Comparison of ENCODE assay signal across 17 cellular contexts in the genomic region with DNA sequence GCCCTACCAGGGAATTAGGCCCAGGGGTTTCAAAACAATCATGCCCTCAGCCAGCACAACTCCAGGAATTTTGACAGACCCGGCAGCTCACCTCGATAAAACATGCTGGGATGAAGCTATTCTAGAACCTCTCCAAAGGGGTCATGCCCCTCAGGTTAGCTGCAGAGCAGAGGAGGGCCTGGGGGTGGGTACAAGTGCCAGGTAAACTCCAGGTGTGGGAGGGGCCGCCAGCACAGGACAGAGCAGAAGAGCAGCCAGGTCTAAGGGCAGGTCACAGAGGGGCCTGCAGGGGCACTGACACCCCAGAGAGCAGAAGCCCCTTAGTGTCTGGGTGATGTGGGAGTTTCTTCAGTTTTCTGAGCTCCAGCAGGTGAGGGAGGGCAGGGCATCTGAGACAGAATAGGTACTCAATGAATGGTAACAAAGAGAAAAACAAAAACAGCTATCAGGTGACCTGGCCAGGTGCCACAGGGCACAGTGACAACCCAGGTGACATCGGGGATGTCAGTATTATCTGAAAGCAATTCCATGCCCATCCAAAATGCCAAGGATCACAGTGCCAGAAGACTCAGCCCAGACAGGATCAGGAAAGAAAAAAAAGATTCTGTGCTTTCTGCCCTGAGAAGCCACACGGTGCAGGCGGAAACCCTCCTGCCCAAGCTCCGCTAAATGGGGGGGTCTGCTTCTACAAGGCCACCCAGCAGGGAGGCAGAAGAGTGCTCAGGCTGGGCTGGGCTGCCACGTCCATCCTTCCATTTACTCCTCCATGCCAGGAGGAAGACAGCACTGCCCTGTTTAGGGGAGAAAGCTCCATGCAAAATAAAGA.
DNase-seq lines count a peak whose midpoint lies in the region; ATAC-seq, FAIRE-seq and TF ChIP-seq lines count a peak whose summit lies in the region.
"Had no signal": no experiment of that assay in that cellular context is flagged by ENCODE, and none has a peak within 500 bp of the region (broad histone marks: within the 10 kb centered on the region; RNA-seq: fewer than 3 reads in every experiment).

No MANE protein-coding gene starts in this region.

- intact Hi-C loops in HCT116 (cut with micrococcal nuclease), result loop anchor here (5.0 kb wide), 1 partner anchor 105 kb away; a partner anchor contains a TSS

- H3K18ac ChIP-seq in trophoblast cell (ENCODE audit: low read length), result peak overlapping the region; percentile 31

- no peaks in the 10 kb centered on the region for H3K9me2 ChIP-seq in HCT116 (ENCODE audit: insufficient read depth)

- H2AFZ ChIP-seq in HCT116 (ENCODE audit: low read depth, low read length, poor library complexity, severe bottlenecking), result no peak overlapping the region
- H2AFZ ChIP-seq in astrocyte (ENCODE audit: low read depth, low read length), result no peak overlapping the region
- no peak overlapping the region for H2AFZ ChIP-seq in trophoblast cell (ENCODE audit: insufficient read depth, low read length, poor library complexity)

- FAIRE-seq in astrocyte (lab: Jason Lieb, UNC), result no peak
- FAIRE-seq: GM12891, RCC 7860 had no signal

- H4K91ac ChIP-seq in trophoblast cell (ENCODE audit: low read depth, low read length), result peak overlapping the region; percentile 16

- no peak for TF ChIP-seq POLR2A in HCT116 (IDR thresholded peaks at IDR 0.05; ENCODE audit: borderline replicate concordance, extremely low read depth, insufficient read depth, insufficient read length)

- H3K27ac ChIP-seq in HCT116 (ENCODE audit: low read depth, low read length) (no peak overlapping the region; the same call in 1 of the 2 replicates), astrocyte (ENCODE audit: low read depth, low read length) (no peak overlapping the region), trophoblast cell (ENCODE audit: low read depth, low read length) (no peak overlapping the region)
- H3K27ac ChIP-seq: C4-2B had no signal

- no CpG with 5 or more reads among the region's 8 CpGs for WGBS in trophoblast cell (ENCODE audit: extremely low coverage, insufficient coverage, insufficient read length)

- peaks cover 79 to 83% of the 10 kb centered on the region in 2 experiments for H3K4me1 ChIP-seq in HCT116 (ENCODE audit: control insufficient read depth in 1 of 2, insufficient read depth in 2 of 2, low read length in 2 of 2)
- H3K4me1 ChIP-seq in astrocyte (ENCODE audit: insufficient read depth, low read length), result peaks cover 50% of the 10 kb centered on the region
- peaks cover 58 to 70% of the 10 kb centered on the region in 2 experiments for H3K4me1 ChIP-seq in trophoblast cell (ENCODE audit: control insufficient read depth in 1 of 2, insufficient read depth in 2 of 2, low read length in 2 of 2)

- H3K4me3 ChIP-seq in HCT116 (replicated peaks in 1 of 2; ENCODE audit: low read depth in 1 of 2, low read length in 2 of 2) (no peak overlapping the region), astrocyte (ENCODE audit: insufficient read depth, low read depth, low read length) (no peak overlapping the region), trophoblast cell (ENCODE audit: low read depth, low read length) (no peak overlapping the region)
- H3K4me3 ChIP-seq: transverse colon had no signal

- DNase-seq in HCT116 (ENCODE audit: low read depth, low spot score) (no peak), NCI-H2107 treated with DMSO at 0.1 percent for 48 hours (lab: John Stamatoyannopoulos, UW; ENCODE audit: unreplicated experiment) (peak; percentile 70), astrocyte (ENCODE audit: low read depth) (no peak), trophoblast cell (no peak), DMS 273 (lab: John Stamatoyannopoulos, UW; ENCODE audit: unreplicated experiment) (no peak)
- DNase-seq in activated CD4-positive, alpha-beta memory T cell treated with anti-CD3 and anti-CD28 coated beads, Interleukin-2, amount 10 ng/mL, durations not matched to agents 7 days and 5 days, result no peak
- no peak for DNase-seq in activated CD4-positive, alpha-beta T cell treated with anti-CD3 and anti-CD28 coated beads for 1 hour
- DNase-seq: activated CD4-positive, alpha-beta T cell treated with anti-CD3 and anti-CD28 coated beads, Interleukin-2, amount 10 ng/mL, durations not matched to agents 24 days and 14 days; activated T-cell treated with anti-CD3 and anti-CD28 coated beads, Interleukin-2, amount 50 U/mL, for 1 hour; Kasumi-1; NCI-H226; transverse colon had no signal

- H2BK5ac ChIP-seq in trophoblast cell (ENCODE audit: low read depth, low read length, poor library complexity), result no peak overlapping the region

- H3K9me3 ChIP-seq in HCT116 (ENCODE audit: control insufficient read depth in 1 of 2, insufficient read depth in 1 of 2, low read depth in 1 of 2, low read length in 2 of 2) (no peaks in the 10 kb centered on the region), astrocyte (ENCODE audit: insufficient read depth, low read depth, low read length) (no peaks in the 10 kb centered on the region), trophoblast cell (ENCODE audit: insufficient read depth, low read depth, low read length) (peaks cover 3% of the 10 kb centered on the region)
- H3K9me3 ChIP-seq: transverse colon had no signal

- no peak overlapping the region for H2BK12ac ChIP-seq in trophoblast cell (ENCODE audit: low read length)

- H4K8ac ChIP-seq in trophoblast cell (ENCODE audit: low read depth, low read length), result no peak overlapping the region

- RAD21 ChIA-PET in HCT116 (lab: Charles Lee; ENCODE audit: low non-redundant PET in 1 of 2, low total read pairs in 2 of 2, uncharacterized antibody in 2 of 2, unreplicated experiment in 2 of 2), result no interaction called here

- POLR2A ChIA-PET in HCT116 (lab: Charles Lee), result no interaction called here
- POLR2A ChIA-PET in activated CD4-positive, alpha-beta memory T cell treated with anti-CD3 and anti-CD28 coated beads, Interleukin-2, amount 10 ng/mL, durations not matched to agents 7 days and 5 days (lab: Charles Lee), result no interaction called here

- TF ChIP-seq RAD21 in HCT116 (IDR thresholded peaks at IDR 0.05; ENCODE audit: low read depth), result no peak

- CTCF ChIA-PET in HCT116 (lab: Charles Lee), result no interaction called here
- CTCF ChIA-PET in activated CD4-positive, alpha-beta memory T cell treated with anti-CD3 and anti-CD28 coated beads, Interleukin-2, amount 10 ng/mL, durations not matched to agents 7 days and 5 days (lab: Charles Lee), result no interaction called here

- no peak overlapping the region for H2AK5ac ChIP-seq in trophoblast cell (ENCODE audit: low read length)

- H4K20me1 ChIP-seq in HCT116 (ENCODE audit: insufficient read depth) (no peaks in the 10 kb centered on the region), astrocyte (ENCODE audit: insufficient read depth, low read length) (peaks cover 34% of the 10 kb centered on the region)

- no peak overlapping the region for H3K23ac ChIP-seq in trophoblast cell (ENCODE audit: low read length)

- H3K4me2 ChIP-seq in HCT116 (ENCODE audit: low read length) (peak overlapping the region; percentile 48; the same call in 1 of the 2 replicates), astrocyte (ENCODE audit: low read length) (peak overlapping the region; percentile 25), trophoblast cell (ENCODE audit: low read length) (no peak overlapping the region)

- no peak for TF ChIP-seq CTCF in HCT116 (IDR thresholded peaks at IDR 0.05 in 2 of 3, conservative IDR thresholded peaks at IDR 0.05 in 1 of 3; ENCODE audit: borderline replicate concordance in 1 of 3, insufficient read depth in 1 of 3, low read depth in 2 of 3, low read length in 2 of 3)
- no peak for TF ChIP-seq CTCF in astrocyte (IDR thresholded peaks at IDR 0.05; ENCODE audit: insufficient read depth, low read depth, low read length)

- H3K27me3 ChIP-seq in HCT116 (ENCODE audit: insufficient read depth, low read length) (no peaks in the 10 kb centered on the region), astrocyte (ENCODE audit: insufficient read depth, low read length) (no peaks in the 10 kb centered on the region), trophoblast cell (ENCODE audit: insufficient read depth, low read length) (no peaks in the 10 kb centered on the region)
- H3K27me3 ChIP-seq: transverse colon had no signal

- no peaks in the 10 kb centered on the region for H3K27me3 Mint-ChIP-seq in astrocyte (ENCODE audit: low read depth, unreplicated experiment)
- H3K27me3 Mint-ChIP-seq in activated CD4-positive, alpha-beta memory T cell treated with anti-CD3 and anti-CD28 coated beads, Interleukin-2, amount 10 ng/mL, durations not matched to agents 7 days and 5 days, result no peaks in the 10 kb centered on the region
- H3K27me3 Mint-ChIP-seq: activated CD4-positive, alpha-beta T cell treated with anti-CD3 and anti-CD28 coated beads, Interleukin-2, amount 10 ng/mL, durations not matched to agents 24 days and 14 days had no signal

- no peak overlapping the region for H3K14ac ChIP-seq in trophoblast cell (ENCODE audit: low read length)

- H3K4ac ChIP-seq in trophoblast cell (ENCODE audit: low read depth, low read length), result peak overlapping the region; percentile 43

- peaks cover 58% of the 10 kb centered on the region for H3K4me1 Mint-ChIP-seq in astrocyte (ENCODE audit: low read depth, unreplicated experiment)
- H3K4me1 Mint-ChIP-seq in activated CD4-positive, alpha-beta memory T cell treated with anti-CD3 and anti-CD28 coated beads, Interleukin-2, amount 10 ng/mL, durations not matched to agents 7 days and 5 days, result no peaks in the 10 kb centered on the region

- H3K79me1 ChIP-seq in trophoblast cell (ENCODE audit: low read length), result peaks cover 44% of the 10 kb centered on the region

- H4K12ac ChIP-seq in trophoblast cell (ENCODE audit: low read depth, low read length), result no peak overlapping the region

- no peak overlapping the region for H3K4me3 Mint-ChIP-seq in astrocyte (ENCODE audit: unreplicated experiment)
- no peak overlapping the region for H3K4me3 Mint-ChIP-seq in activated CD4-positive, alpha-beta memory T cell treated with anti-CD3 and anti-CD28 coated beads, Interleukin-2, amount 10 ng/mL, durations not matched to agents 7 days and 5 days
- H3K4me3 Mint-ChIP-seq: activated CD4-positive, alpha-beta T cell treated with anti-CD3 and anti-CD28 coated beads, Interleukin-2, amount 10 ng/mL, durations not matched to agents 24 days and 14 days; T-helper 1 cell treated with Interleukin-12 subunit alpha and Interleukin-12 subunit beta and Interleukin-4 antibody, amounts not matched to agents 30 μg/mL and 1 μg/mL, for 36 hours had no signal

- H3K9me3 Mint-ChIP-seq in astrocyte (ENCODE audit: unreplicated experiment), result no peaks in the 10 kb centered on the region
- H3K9me3 Mint-ChIP-seq in activated CD4-positive, alpha-beta memory T cell treated with anti-CD3 and anti-CD28 coated beads, Interleukin-2, amount 10 ng/mL, durations not matched to agents 7 days and 5 days, result peaks cover 2% of the 10 kb centered on the region
- H3K9me3 Mint-ChIP-seq: T-helper 1 cell treated with Interleukin-12 subunit alpha and Interleukin-12 subunit beta and Interleukin-4 antibody, amounts not matched to agents 30 μg/mL and 1 μg/mL, for 36 hours had no signal

- ATAC-seq in HCT116, result no peak
- no peak for ATAC-seq in HG03280 (IDR thresholded peaks at IDR 0.05; ENCODE audit: unreplicated experiment)

- peaks cover 16% of the 10 kb centered on the region for H3K36me3 Mint-ChIP-seq in astrocyte (ENCODE audit: low read depth, unreplicated experiment)
- no peaks in the 10 kb centered on the region for H3K36me3 Mint-ChIP-seq in activated CD4-positive, alpha-beta memory T cell treated with anti-CD3 and anti-CD28 coated beads, Interleukin-2, amount 10 ng/mL, durations not matched to agents 7 days and 5 days (ENCODE audit: low read depth)

- H2BK120ac ChIP-seq in trophoblast cell (ENCODE audit: insufficient read depth, low read length, poor library complexity), result no peak overlapping the region

- H3K79me2 ChIP-seq in HCT116 (ENCODE audit: insufficient read depth, low read length) (no peaks in the 10 kb centered on the region), astrocyte (ENCODE audit: insufficient read depth, low read length) (peaks cover 64% of the 10 kb centered on the region), trophoblast cell (ENCODE audit: control insufficient read depth, insufficient read depth, low read length, poor library complexity) (peaks cover 31% of the 10 kb centered on the region)

- no peaks in the 10 kb centered on the region for H3K36me3 ChIP-seq in HCT116 (ENCODE audit: control insufficient read depth in 1 of 2, insufficient read depth in 2 of 2, low read length in 2 of 2)
- H3K36me3 ChIP-seq in astrocyte (ENCODE audit: insufficient read depth, low read length), result no peaks in the 10 kb centered on the region
- peaks cover 22 to 47% of the 10 kb centered on the region in 2 experiments for H3K36me3 ChIP-seq in trophoblast cell (ENCODE audit: control insufficient read depth in 1 of 2, insufficient read depth in 2 of 2, low read length in 2 of 2)
- H3K36me3 ChIP-seq: transverse colon had no signal

- H3K27ac Mint-ChIP-seq in astrocyte (ENCODE audit: unreplicated experiment), result no peak overlapping the region
- H3K27ac Mint-ChIP-seq in activated CD4-positive, alpha-beta memory T cell treated with anti-CD3 and anti-CD28 coated beads, Interleukin-2, amount 10 ng/mL, durations not matched to agents 7 days and 5 days, result no peak overlapping the region
- H3K27ac Mint-ChIP-seq: activated CD4-positive, alpha-beta T cell treated with anti-CD3 and anti-CD28 coated beads, Interleukin-2, amount 10 ng/mL, durations not matched to agents 24 days and 14 days; T-helper 1 cell treated with Interleukin-12 subunit alpha and Interleukin-12 subunit beta and Interleukin-4 antibody, amounts not matched to agents 30 μg/mL and 1 μg/mL, for 36 hours had no signal

- H3K9ac ChIP-seq in HCT116 (ENCODE audit: low read length) (no peak overlapping the region), astrocyte (ENCODE audit: low read length) (peak overlapping the region; percentile 38), trophoblast cell (ENCODE audit: low read length) (no peak overlapping the region)

- no TSS peak for BruUV-seq in HCT116 (replicated peaks; lab: Mats Ljungman, UMichigan)
